Comparison of ENCODE assay signal across 1 cellular context in genomic region chr1:92980732-92981647, GRCh38.
TF ChIP-seq lines count a peak whose summit lies in the region.

No MANE protein-coding gene starts in this region.

TF ChIP-seq in H1, 55 proteins besides CTCF, POLR2A, EP300 and RAD21 (continued from another document):
- TF ChIP-seq USF2 (IDR thresholded peaks at IDR 0.05; ENCODE audit: low read length) (no peak), MAFK (IDR thresholded peaks at IDR 0.05; ENCODE audit: low read depth, low read length) (no peak), RBBP5 (IDR thresholded peaks at IDR 0.05; ENCODE audit: borderline replicate concordance, low read depth, low read length) (no peak)
